ENCODE assay signal across 26 cellular contexts in genomic region chr4:38859501-38859900, GRCh38. TPM values are rescaled to one million over a fixed set of nuclear protein-coding genes. Genes with fewer than 3 reads are reported as not detected.
DNase-seq lines count a peak whose midpoint lies in the region; ATAC-seq and TF ChIP-seq lines count a peak whose summit lies in the region.
"Had no signal": no experiment of that assay in that cellular context is flagged by ENCODE, and none has a peak within 500 bp of the region (broad histone marks: within the 10 kb centered on the region; RNA-seq: fewer than 3 reads in every experiment).

No MANE protein-coding gene starts in this region.

- H3K27me3 Mint-ChIP-seq in CD14-positive monocyte (ENCODE audit: low read depth in 3 of 3): peaks cover 0 to 5% (median 0%) of the 10 kb centered on the region in 3 donors
- peaks cover 2% of the 10 kb centered on the region for H3K27me3 Mint-ChIP-seq in activated T-cell treated with anti-CD3 and anti-CD28 coated beads, Interleukin-2, amount 50 U/mL, for 24 hours

- H2AFZ ChIP-seq in OCI-LY1 (ENCODE audit: low read length): no peak overlapping the region
- peak overlapping the region; percentile 14 for H2AFZ ChIP-seq in SU-DHL-6 (ENCODE audit: low read depth, low read length, severe bottlenecking)
- H2AFZ ChIP-seq: GM23248 had no signal

- no peak overlapping the region for H3K4me2 ChIP-seq in OCI-LY1 (ENCODE audit: low read length)
- no peak overlapping the region for H3K4me2 ChIP-seq in SU-DHL-6 (ENCODE audit: low read depth, low read length, poor library complexity, severe bottlenecking)
- H3K4me2 ChIP-seq: SK-N-SH had no signal

- no peak for ATAC-seq in HG02798 (IDR thresholded peaks at IDR 0.05; ENCODE audit: poor library complexity, unreplicated experiment)
- ATAC-seq: CD8-positive, alpha-beta T cell; T-helper 17 cell had no signal

- no peaks in the 10 kb centered on the region for H3K27me3 ChIP-seq in OCI-LY1 (ENCODE audit: insufficient read depth, low read length)
- H3K27me3 ChIP-seq in SU-DHL-6 (ENCODE audit: low read length): no peaks in the 10 kb centered on the region

- H3K4me1 ChIP-seq in OCI-LY1 (ENCODE audit: insufficient read depth, low read length, severe bottlenecking): peaks cover 52% of the 10 kb centered on the region
- H3K4me1 ChIP-seq: Caco-2 had no signal

- TF ChIP-seq CTCF in CD14-positive monocyte (IDR thresholded peaks at IDR 0.05): peak; percentile 3
- TF ChIP-seq CTCF in OCI-LY1 (IDR thresholded peaks at IDR 0.05; ENCODE audit: low read length): no peak
- TF ChIP-seq CTCF in SU-DHL-6 (IDR thresholded peaks at IDR 0.05; ENCODE audit: insufficient read depth, low read length, poor library complexity, severe bottlenecking): no peak

- peak overlapping the region; percentile 95 for H3K27ac ChIP-seq in OCI-LY1 (ENCODE audit: low read depth, low read length, poor library complexity, severe bottlenecking)
- H3K27ac ChIP-seq in SU-DHL-6 (ENCODE audit: low read depth, low read length): peak overlapping the region; percentile 98
- H3K27ac ChIP-seq: GM23248 had no signal

- peak overlapping the region; percentile 63 to 100 (median 100) for H3K27ac Mint-ChIP-seq in CD14-positive monocyte
- H3K27ac Mint-ChIP-seq in activated T-cell treated with anti-CD3 and anti-CD28 coated beads, Interleukin-2, amount 50 U/mL, for 24 hours: no peak overlapping the region
- H3K27ac Mint-ChIP-seq: CD8-positive, alpha-beta T cell; T-helper 17 cell had no signal

- H3K9ac ChIP-seq in OCI-LY1 (ENCODE audit: low read length) (no peak overlapping the region; the same call in 1 of the 2 replicates), SU-DHL-6 (ENCODE audit: low read length) (no peak overlapping the region)
- H3K9ac ChIP-seq: GM23248, SK-N-SH had no signal

- H4K20me1 ChIP-seq in OCI-LY1 (ENCODE audit: insufficient read depth, low read length) (no peaks in the 10 kb centered on the region), SU-DHL-6 (ENCODE audit: low read depth, low read length) (no peaks in the 10 kb centered on the region)

- H3K9me3 Mint-ChIP-seq in CD14-positive monocyte: no peaks in the 10 kb centered on the region
- H3K9me3 Mint-ChIP-seq in activated T-cell treated with anti-CD3 and anti-CD28 coated beads, Interleukin-2, amount 50 U/mL, for 24 hours: no peaks in the 10 kb centered on the region
- H3K9me3 Mint-ChIP-seq: CD8-positive, alpha-beta T cell had no signal

- H3K4me3 Mint-ChIP-seq in CD14-positive monocyte: no peak overlapping the region
- no peak overlapping the region for H3K4me3 Mint-ChIP-seq in activated T-cell treated with anti-CD3 and anti-CD28 coated beads, Interleukin-2, amount 50 U/mL, for 24 hours
- H3K4me3 Mint-ChIP-seq: CD8-positive, alpha-beta T cell; T-helper 17 cell had no signal

- no peaks in the 10 kb centered on the region for H3F3A ChIP-seq in OCI-LY1 (ENCODE audit: insufficient read depth, low read length)
- H3F3A ChIP-seq in SU-DHL-6 (ENCODE audit: insufficient read depth): peaks cover 41% of the 10 kb centered on the region

- no peak for DNase-seq in CD14-positive monocyte (ENCODE audit: low spot score)
- peak; percentile 59 for DNase-seq in renal cortical epithelial cell (ENCODE audit: low read depth)
- no peak for DNase-seq in AG20443 (ENCODE audit: low spot score)
- DNase-seq in activated T-cell treated with anti-CD3 and anti-CD28 coated beads, Interleukin-2, amount 50 U/mL, for 24 hours: no peak
- DNase-seq: AML-193; C1 segment of cervical spinal cord; Caco-2; CD8-positive, alpha-beta T cell; DMS79; GF-D8; GM23248; H7; MV-4-11; NCI-H1105 treated with DMSO at 0.1 percent for 48 hours; NCI-H2029; NCI-H446; NCI-H524 treated with DMSO at 0.1 percent for 48 hours; NCI-H774; SIG-M5; SK-N-SH; T-helper 17 cell had no signal

- H3K36me3 Mint-ChIP-seq in CD14-positive monocyte: no peaks in the 10 kb centered on the region
- no peaks in the 10 kb centered on the region for H3K36me3 Mint-ChIP-seq in activated T-cell treated with anti-CD3 and anti-CD28 coated beads, Interleukin-2, amount 50 U/mL, for 24 hours (ENCODE audit: low read depth)
- H3K36me3 Mint-ChIP-seq: CD8-positive, alpha-beta T cell had no signal

- no peaks in the 10 kb centered on the region for H3K9me2 ChIP-seq in OCI-LY1 (ENCODE audit: low read depth, low read length)
- H3K9me2 ChIP-seq in SU-DHL-6 (replicated peaks; ENCODE audit: insufficient read depth, low read length): no peaks in the 10 kb centered on the region
- H3K9me2 ChIP-seq: SK-N-SH had no signal

- no peaks in the 10 kb centered on the region for H3K36me3 ChIP-seq in OCI-LY1 (ENCODE audit: insufficient read depth, low read length)
- H3K36me3 ChIP-seq in SU-DHL-6 (ENCODE audit: low read length): peaks cover 3% of the 10 kb centered on the region

- peaks cover 51% of the 10 kb centered on the region for H3K4me1 Mint-ChIP-seq in CD14-positive monocyte
- H3K4me1 Mint-ChIP-seq in activated T-cell treated with anti-CD3 and anti-CD28 coated beads, Interleukin-2, amount 50 U/mL, for 24 hours (ENCODE audit: low read depth): peaks cover 40% of the 10 kb centered on the region

- H3K4me3 ChIP-seq in OCI-LY1 (ENCODE audit: low read depth, low read length, poor library complexity, severe bottlenecking) (no peak overlapping the region), SU-DHL-6 (ENCODE audit: insufficient read depth, low read length, poor library complexity, severe bottlenecking) (no peak overlapping the region)
- H3K4me3 ChIP-seq: GM23248, K562 had no signal

- intact Hi-C loops in CD14-positive monocyte (cut with micrococcal nuclease): loop anchor here (5.0 to 10.0 kb wide), 5 partner anchors 57 to 782 kb away; partner anchors contain the start of genes TLR1 (in 1 of the 2), TLR10 (in 1 of the 2) and TMEM156 (in 1 of the 2)

- H3K9me3 ChIP-seq in OCI-LY1 (ENCODE audit: low read length): no peaks in the 10 kb centered on the region
- H3K9me3 ChIP-seq in SU-DHL-6 (ENCODE audit: insufficient read depth, low read length): no peaks in the 10 kb centered on the region
- H3K9me3 ChIP-seq: Caco-2 had no signal

- H3K79me2 ChIP-seq in OCI-LY1 (ENCODE audit: insufficient read depth, low read length) (peaks cover 12% of the 10 kb centered on the region), SU-DHL-6 (ENCODE audit: insufficient read depth, low read length) (peaks cover 14% of the 10 kb centered on the region)

RNA-seq across cellular contexts. Expression of gene TLR6, which starts 2.9 kb away (rescaled TPM):
- 10 to 100 TPM in 1 of 2 donors, 1 to 10 TPM in 1; 7.7 to 11.5 TPM for polyA plus RNA-seq in CD14-positive monocyte
- total RNA-seq in renal cortical epithelial cell: 0.65 and 2.8 TPM in 2 replicates
- total RNA-seq: Caco-2, H7 had no signal

RNA-seq across cellular contexts. Expression of gene FAM114A1, which starts 8.1 kb away (rescaled TPM):
- 1 to 10 TPM; 3.2 to 4.1 TPM for polyA plus RNA-seq in CD14-positive monocyte
- 147 and 192 TPM in 2 replicates for total RNA-seq in renal cortical epithelial cell
- total RNA-seq: CD8-positive, alpha-beta T cell had no signal

RNA-seq across cellular contexts. Expression of gene TLR1, which starts 54.9 kb away (rescaled TPM):
- polyA plus RNA-seq in CD14-positive monocyte: 100 to 1,000 TPM in 1 of 2 donors, 10 to 100 TPM in 1; 62.2 to 117 TPM
- 8.7 and 25.2 TPM in 2 replicates for total RNA-seq in renal cortical epithelial cell
- total RNA-seq: Caco-2, GM23248, HT-29 had no signal
- polyA plus RNA-seq: SK-N-SH had no signal
